ENCODE assay signal across 12 cellular contexts in genomic region chr1:246577082-246577719, GRCh38.
A peak's percentile ranks its signal among the peaks of the same experiment; 100 is the strongest.
DNase-seq lines count a peak whose midpoint lies in the region; ATAC-seq, FAIRE-seq and TF ChIP-seq lines count a peak whose summit lies in the region.
"Had no signal": no experiment of that assay in that cellular context is flagged by ENCODE, and none has a peak within 500 bp of the region (broad histone marks: within the 10 kb centered on the region; RNA-seq: fewer than 3 reads in every experiment).

No MANE protein-coding gene starts in this region.

- TF ChIP-seq CTCF in DOHH2 (IDR thresholded peaks at IDR 0.05; ENCODE audit: low read depth, low read length, poor library complexity, severe bottlenecking): no peak

- H4K20me1 ChIP-seq in BLaER1 (peaks cover 12% of the 10 kb centered on the region; the same call in 1 of the 2 replicates), DOHH2 (ENCODE audit: control insufficient read depth, insufficient read depth, low read depth, low read length) (0 out of 2 replicates have a peak, but pooled peaks cover 17% of the 10 kb centered on the region)

- H3K9ac ChIP-seq in BLaER1 (no peak overlapping the region), muscle layer of colon (ENCODE audit: low read length) (no peak overlapping the region)

- H3K27me3 Mint-ChIP-seq in T-helper 2 cell treated with Interferon-gamma antibody and Interleukin-4, amounts not matched to agents 5 μg/mL and 100 μg/mL, for 36 hours (ENCODE audit: low read depth): no peaks in the 10 kb centered on the region

- H3K9me3 ChIP-seq in BLaER1 (peaks cover 18% of the 10 kb centered on the region), DOHH2 (ENCODE audit: control insufficient read depth, insufficient read depth, low read length) (no peaks in the 10 kb centered on the region), muscle layer of colon (ENCODE audit: low read length) (no peaks in the 10 kb centered on the region)
- H3K9me3 ChIP-seq: ascending aorta, mucosa of descending colon had no signal

- peaks cover 35% of the 10 kb centered on the region for H3K4me1 Mint-ChIP-seq in T-helper 2 cell treated with Interferon-gamma antibody and Interleukin-4, amounts not matched to agents 5 μg/mL and 100 μg/mL, for 36 hours (ENCODE audit: low read depth)

- no peak for DNase-seq in T-helper 2 cell treated with Interferon-gamma antibody and Interleukin-4, amounts not matched to agents 5 μg/mL and 100 μg/mL, for 36 hours (ENCODE audit: low spot score)
- DNase-seq in RCC 7860 (ENCODE audit: low spot score) (no peak), RKO (ENCODE audit: low spot score) (no peak), NCI-H1105 treated with DMSO at 0.1 percent for 48 hours (lab: John Stamatoyannopoulos, UW) (no peak)
- DNase-seq: HCEC 1CT, mucosa of descending colon had no signal

- H3K27ac ChIP-seq in BLaER1 (0 out of 2 replicates have a peak overlapping the region, but pooled peaks have one; percentile 20), DOHH2 (ENCODE audit: low read depth, low read length) (peak overlapping the region; percentile 87), muscle layer of colon (ENCODE audit: low read depth, low read length) (peak overlapping the region; percentile 25)
- H3K27ac ChIP-seq: ascending aorta, C4-2B had no signal

- no peak for ATAC-seq in GM21515 (IDR thresholded peaks at IDR 0.05; ENCODE audit: unreplicated experiment)
- ATAC-seq: mucosa of descending colon had no signal

- H3K4me2 ChIP-seq in BLaER1 (peak overlapping the region; percentile 61), DOHH2 (ENCODE audit: low read length) (peak overlapping the region; percentile 68)

- H3K27me3 ChIP-seq in BLaER1: no peaks in the 10 kb centered on the region
- H3K27me3 ChIP-seq in DOHH2 (ENCODE audit: control insufficient read depth, low read length): no peaks in the 10 kb centered on the region
- H3K27me3 ChIP-seq in muscle layer of colon (ENCODE audit: control insufficient read depth in 1 of 2, insufficient read depth in 2 of 2, low read length in 2 of 2): no peaks in the 10 kb centered on the region
- H3K27me3 ChIP-seq: ascending aorta had no signal

- H3K9me2 ChIP-seq in DOHH2 (replicated peaks; ENCODE audit: control insufficient read depth, low read length): no peaks in the 10 kb centered on the region

- FAIRE-seq in RCC 7860 (lab: Jason Lieb, UNC): no peak

- no peaks in the 10 kb centered on the region for H3K9me3 Mint-ChIP-seq in T-helper 2 cell treated with Interferon-gamma antibody and Interleukin-4, amounts not matched to agents 5 μg/mL and 100 μg/mL, for 36 hours

- H3K4me1 ChIP-seq in BLaER1 (peaks cover 68% of the 10 kb centered on the region), DOHH2 (ENCODE audit: control insufficient read depth, low read length) (peaks cover 75% of the 10 kb centered on the region), muscle layer of colon (ENCODE audit: insufficient read depth, low read length) (peaks cover 54% of the 10 kb centered on the region)
- H3K4me1 ChIP-seq: ascending aorta had no signal

- H3K4me3 ChIP-seq in BLaER1 (no peak overlapping the region), DOHH2 (ENCODE audit: low read length) (peak overlapping the region; percentile 67), muscle layer of colon (ENCODE audit: low read depth in 1 of 2, low read length in 2 of 2) (no peak overlapping the region)
- H3K4me3 ChIP-seq: ascending aorta, mucosa of descending colon had no signal

- peak overlapping the region; percentile 43 for H3K4me3 Mint-ChIP-seq in T-helper 2 cell treated with Interferon-gamma antibody and Interleukin-4, amounts not matched to agents 5 μg/mL and 100 μg/mL, for 36 hours

- H3F3A ChIP-seq in DOHH2 (ENCODE audit: control insufficient read depth, insufficient read depth): peaks cover 39% of the 10 kb centered on the region

- H3K36me3 Mint-ChIP-seq in T-helper 2 cell treated with Interferon-gamma antibody and Interleukin-4, amounts not matched to agents 5 μg/mL and 100 μg/mL, for 36 hours (ENCODE audit: low read depth): peaks cover 18% of the 10 kb centered on the region

- peaks cover 13% of the 10 kb centered on the region for H3K36me3 ChIP-seq in BLaER1
- H3K36me3 ChIP-seq in DOHH2 (ENCODE audit: control insufficient read depth, low read length): peaks cover 19% of the 10 kb centered on the region
- H3K36me3 ChIP-seq in muscle layer of colon (ENCODE audit: insufficient read depth, low read length): no peaks in the 10 kb centered on the region
- H3K36me3 ChIP-seq: ascending aorta had no signal

- peaks cover 94% of the 10 kb centered on the region for H3K79me2 ChIP-seq in DOHH2 (ENCODE audit: control insufficient read depth, low read length)

- H3K27ac Mint-ChIP-seq in T-helper 2 cell treated with Interferon-gamma antibody and Interleukin-4, amounts not matched to agents 5 μg/mL and 100 μg/mL, for 36 hours: peak overlapping the region; percentile 8

Comparison
In these comparisons a context has a peak if more than half of its experiments do, and no peak if none do; other contexts are left out.
1. H3K27ac ChIP-seq: peak in every context shown above with its lines; median percentile 87 in DOHH2; 25 in muscle layer of colon; 20 in BLaER1.